ENCODE assay signal across 10 cellular contexts in genomic region chr3:48467110-48467454, GRCh38. TPM values are rescaled to one million over a fixed set of nuclear protein-coding genes. Genes with fewer than 3 reads are reported as not detected.
DNase-seq lines count a peak whose midpoint lies in the region; ATAC-seq, FAIRE-seq and TF ChIP-seq lines count a peak whose summit lies in the region.
"Had no signal": no experiment of that assay in that cellular context is flagged by ENCODE, and none has a peak within 500 bp of the region (broad histone marks: within the 10 kb centered on the region; RNA-seq: fewer than 3 reads in every experiment).

No MANE protein-coding gene starts in this region.

- no peaks in the 10 kb centered on the region for H3K9me2 ChIP-seq in SK-N-SH

- no peaks in the 10 kb centered on the region for H3K9me3 ChIP-seq in SK-N-SH
- H3K9me3 ChIP-seq in kidney (ENCODE audit: control insufficient read depth in 1 of 2, low read length in 2 of 2): no peaks in the 10 kb centered on the region
- H3K9me3 ChIP-seq in stomach smooth muscle (ENCODE audit: control insufficient read depth in 2 of 2, low read length in 2 of 2): no peaks in the 10 kb centered on the region

- peaks cover 44% of the 10 kb centered on the region for H3K4me1 Mint-ChIP-seq in activated T-helper 1 cell treated with anti-CD3 and anti-CD28 coated beads, Interleukin-12 subunit alpha, Interleukin-12 subunit beta, Interleukin-2, Interleukin-4 antibody, amounts not matched to agents 30 ng/mL and 10 ng/mL and 1 ng/mL, durations not matched to agents 14 hours and 24 hours and 36 hours (ENCODE audit: low read depth)

- DNase-seq in SK-N-SH: peak; percentile 25
- no peak for DNase-seq in activated T-helper 1 cell treated with anti-CD3 and anti-CD28 coated beads, Interleukin-12 subunit alpha, Interleukin-12 subunit beta, Interleukin-2, Interleukin-4 antibody, amounts not matched to agents 30 ng/mL and 10 ng/mL and 1 ng/mL, durations not matched to agents 14 hours and 24 hours and 36 hours (ENCODE audit: low spot score)
- DNase-seq in kidney: peak; percentile 68
- DNase-seq in foreskin melanocyte: no peak

- WGBS in SK-N-SH (ENCODE audit: low lambda C conversion rate): no CpG with 5 or more reads among the region's 9 CpGs

- H3K27ac ChIP-seq in SK-N-SH (ENCODE audit: low read depth in 2 of 2, low read length in 1 of 2) (peak overlapping the region; percentile 99 to 100), kidney (ENCODE audit: low read depth in 2 of 2, low read length in 2 of 2) (peak overlapping the region; percentile 99 to 100), stomach smooth muscle (ENCODE audit: low read length) (peak overlapping the region; percentile 98)

- POLR2A ChIA-PET in SK-N-SH (lab: Yijun Ruan, JAX): no interaction called here

- TF ChIP-seq EP300 in SK-N-SH (IDR thresholded peaks at IDR 0.05; ENCODE audit: borderline replicate concordance in 1 of 2, low read depth in 1 of 2, low read length in 1 of 2): no peak

- H3K27me3 Mint-ChIP-seq in activated T-helper 1 cell treated with anti-CD3 and anti-CD28 coated beads, Interleukin-12 subunit alpha, Interleukin-12 subunit beta, Interleukin-2, Interleukin-4 antibody, amounts not matched to agents 30 ng/mL and 10 ng/mL and 1 ng/mL, durations not matched to agents 14 hours and 24 hours and 36 hours (ENCODE audit: insufficient read depth): no peaks in the 10 kb centered on the region

- peak overlapping the region; percentile 78 for H3K4me2 ChIP-seq in SK-N-SH

- H3K79me2 ChIP-seq in SK-N-SH (ENCODE audit: insufficient read depth): peaks cover 59% of the 10 kb centered on the region

- no peak overlapping the region for H2AFZ ChIP-seq in SK-N-SH (ENCODE audit: low read depth)

- TF ChIP-seq RAD21 in SK-N-SH (IDR thresholded peaks at IDR 0.05; ENCODE audit: low read length): no peak

- peak overlapping the region; percentile 98 for H3K27ac Mint-ChIP-seq in activated T-helper 1 cell treated with anti-CD3 and anti-CD28 coated beads, Interleukin-12 subunit alpha, Interleukin-12 subunit beta, Interleukin-2, Interleukin-4 antibody, amounts not matched to agents 30 ng/mL and 10 ng/mL and 1 ng/mL, durations not matched to agents 14 hours and 24 hours and 36 hours

- H3K9ac ChIP-seq in SK-N-SH (peak overlapping the region; percentile 95), kidney (ENCODE audit: low read length in 2 of 2) (peak overlapping the region; percentile 78 to 88), stomach smooth muscle (ENCODE audit: low read length in 2 of 2) (peak overlapping the region; percentile 89 to 95)

- no peaks in the 10 kb centered on the region for H3K9me3 Mint-ChIP-seq in activated T-helper 1 cell treated with anti-CD3 and anti-CD28 coated beads, Interleukin-12 subunit alpha, Interleukin-12 subunit beta, Interleukin-2, Interleukin-4 antibody, amounts not matched to agents 30 ng/mL and 10 ng/mL and 1 ng/mL, durations not matched to agents 14 hours and 24 hours and 36 hours

- peak overlapping the region; percentile 45 to 68; a peak in 3 of 4 replicates for H3K4me3 ChIP-seq in SK-N-SH (ENCODE audit: low read depth in 2 of 2, low read length in 1 of 2)
- peak overlapping the region; percentile 80 to 84 for H3K4me3 ChIP-seq in kidney (ENCODE audit: low read length in 2 of 2)
- H3K4me3 ChIP-seq in stomach smooth muscle (ENCODE audit: low read length in 2 of 2): peak overlapping the region; percentile 68 to 79

- no peak for FAIRE-seq in kidney (lab: Jason Lieb, UNC)
- FAIRE-seq: A204.1, islet of Langerhans had no signal

- H4K20me1 ChIP-seq in SK-N-SH (ENCODE audit: insufficient read depth): no peaks in the 10 kb centered on the region

- H3K27me3 ChIP-seq in SK-N-SH (ENCODE audit: insufficient read depth): no peaks in the 10 kb centered on the region
- H3K27me3 ChIP-seq in stomach smooth muscle (ENCODE audit: control insufficient read depth in 1 of 2, insufficient read depth in 2 of 2, low read length in 2 of 2): no peaks in the 10 kb centered on the region

- H3K4me3 Mint-ChIP-seq in activated T-helper 1 cell treated with anti-CD3 and anti-CD28 coated beads, Interleukin-12 subunit alpha, Interleukin-12 subunit beta, Interleukin-2, Interleukin-4 antibody, amounts not matched to agents 30 ng/mL and 10 ng/mL and 1 ng/mL, durations not matched to agents 14 hours and 24 hours and 36 hours: peak overlapping the region; percentile 93

- ATAC-seq in SK-N-SH treated with all-trans-retinoic acid at 6 μM for 48 hours: no peak
- no peak for ATAC-seq in GM18870 (IDR thresholded peaks at IDR 0.05; ENCODE audit: unreplicated experiment)
- no peak for ATAC-seq in GM18867 (IDR thresholded peaks at IDR 0.05; ENCODE audit: unreplicated experiment)

- H3F3A ChIP-seq in SK-N-SH (replicated peaks; ENCODE audit: insufficient read depth): peaks cover 16% of the 10 kb centered on the region

- H3K4me1 ChIP-seq in SK-N-SH (ENCODE audit: control insufficient read depth in 1 of 2, insufficient read depth in 2 of 2, low read depth in 1 of 2, low read length in 1 of 2) (peaks cover 16 to 67% of the 10 kb centered on the region in 2 experiments; a peak in 2 of 4 replicates), kidney (ENCODE audit: control insufficient read depth in 1 of 2, insufficient read depth in 1 of 2, low read depth in 1 of 2, low read length in 2 of 2) (peaks cover 23 to 43% of the 10 kb centered on the region in 2 donors), stomach smooth muscle (ENCODE audit: control insufficient read depth, insufficient read depth, low read length) (peaks cover 67% of the 10 kb centered on the region)

- TF ChIP-seq CTCF in SK-N-SH (IDR thresholded peaks at IDR 0.05): no peak
- TF ChIP-seq CTCF in kidney (IDR thresholded peaks at IDR 0.05; ENCODE audit: borderline replicate concordance, extremely low read depth, insufficient read depth): no peak

- H3K36me3 ChIP-seq in SK-N-SH (replicated peaks in 1 of 2; ENCODE audit: control insufficient read depth in 1 of 2, insufficient read depth in 2 of 2, low read length in 1 of 2) (peaks cover 0 to 35% of the 10 kb centered on the region in 2 experiments), kidney (ENCODE audit: control insufficient read depth in 1 of 2, insufficient read depth in 2 of 2, low read length in 2 of 2) (peaks cover 5 to 10% of the 10 kb centered on the region in 2 donors), stomach smooth muscle (ENCODE audit: control insufficient read depth in 2 of 2, insufficient read depth in 2 of 2, low read length in 2 of 2) (peaks cover 20 to 23% of the 10 kb centered on the region in 2 donors)

- peaks cover 34% of the 10 kb centered on the region for H3K36me3 Mint-ChIP-seq in activated T-helper 1 cell treated with anti-CD3 and anti-CD28 coated beads, Interleukin-12 subunit alpha, Interleukin-12 subunit beta, Interleukin-2, Interleukin-4 antibody, amounts not matched to agents 30 ng/mL and 10 ng/mL and 1 ng/mL, durations not matched to agents 14 hours and 24 hours and 36 hours (ENCODE audit: low read depth)

- intact Hi-C loops in activated T-helper 1 cell treated with anti-CD3 and anti-CD28 coated beads, Interleukin-12 subunit alpha, Interleukin-12 subunit beta, Interleukin-2, Interleukin-4 antibody, amounts not matched to agents 30 ng/mL and 10 ng/mL and 1 ng/mL, durations not matched to agents 14 hours and 24 hours and 36 hours (cut with micrococcal nuclease): loop anchor here (5.0 kb wide), 1 partner anchor 1475 kb away; the partner anchor contains the start of gene RBM6
- intact Hi-C loops in kidney (cut with DNase I): loop anchor here (5.0 kb wide), 1 partner anchor 35 kb away; the partner anchor contains the start of gene SHISA5

- CTCF ChIA-PET in SK-N-SH (lab: Yijun Ruan, JAX): interaction anchor here (1.2 to 8.2 kb wide), 7 partner anchors 31 to 86 kb away, joined by 3 to 136 read pairs (median 3); partner anchors contain the start of gene PFKFB4

RNA-seq across cellular contexts. Expression of gene ATRIP, which starts 20.5 kb away (rescaled TPM):
- polyA plus RNA-seq in SK-N-SH (2012; rRNA removed): 5.6 and 6.5 TPM in 2 replicates
- polyA plus RNA-seq in SK-N-SH (2012; cell fraction: cytosol; rRNA removed): 4.0 and 4.3 TPM in 2 replicates
- 12.5 and 14.9 TPM in 2 replicates for polyA plus RNA-seq in SK-N-SH (2012; cell fraction: nucleus; rRNA removed)
- 16.5 and 20.5 TPM in 2 replicates for total RNA-seq in activated T-helper 1 cell treated with anti-CD3 and anti-CD28 coated beads, Interleukin-12 subunit alpha, Interleukin-12 subunit beta, Interleukin-2, Interleukin-4 antibody, amounts not matched to agents 30 ng/mL and 10 ng/mL and 1 ng/mL, durations not matched to agents 14 hours and 24 hours and 36 hours
- total RNA-seq in kidney: 6.7 TPM
- polyA plus RNA-seq in kidney (ENCODE audit: insufficient read depth, low read depth, low replicate concordance): 5.4 TPM

RNA-seq across cellular contexts. Expression of gene TMA7, which starts 27.0 kb away (rescaled TPM):
- 393 and 438 TPM in 2 replicates for polyA plus RNA-seq in SK-N-SH (2012; rRNA removed)
- polyA plus RNA-seq in SK-N-SH (2012; cell fraction: cytosol; rRNA removed): 655 and 1,170 TPM in 2 replicates
- 91.0 and 95.9 TPM in 2 replicates for polyA plus RNA-seq in SK-N-SH (2012; cell fraction: nucleus; rRNA removed)
- total RNA-seq in activated T-helper 1 cell treated with anti-CD3 and anti-CD28 coated beads, Interleukin-12 subunit alpha, Interleukin-12 subunit beta, Interleukin-2, Interleukin-4 antibody, amounts not matched to agents 30 ng/mL and 10 ng/mL and 1 ng/mL, durations not matched to agents 14 hours and 24 hours and 36 hours: 262 and 266 TPM in 2 replicates
- total RNA-seq in kidney: 195 TPM
- polyA plus RNA-seq in kidney (ENCODE audit: insufficient read depth, low read depth, low replicate concordance): 631 TPM

RNA-seq across cellular contexts. Expression of gene CCDC51, which starts 27.2 kb away (rescaled TPM):
- polyA plus RNA-seq in SK-N-SH (2012; rRNA removed): 24.2 and 29.6 TPM in 2 replicates
- 22.7 and 27.4 TPM in 2 replicates for polyA plus RNA-seq in SK-N-SH (2012; cell fraction: cytosol; rRNA removed)
- polyA plus RNA-seq in SK-N-SH (2012; cell fraction: nucleus; rRNA removed): 15.3 and 20.4 TPM in 2 replicates
- total RNA-seq in activated T-helper 1 cell treated with anti-CD3 and anti-CD28 coated beads, Interleukin-12 subunit alpha, Interleukin-12 subunit beta, Interleukin-2, Interleukin-4 antibody, amounts not matched to agents 30 ng/mL and 10 ng/mL and 1 ng/mL, durations not matched to agents 14 hours and 24 hours and 36 hours: 26.0 and 26.3 TPM in 2 replicates
- 13.8 TPM for total RNA-seq in kidney
- polyA plus RNA-seq in kidney (ENCODE audit: insufficient read depth, low read depth, low replicate concordance): 32.8 TPM

RNA-seq across cellular contexts. Expression of gene SHISA5, which starts 36.9 kb away (rescaled TPM):
- 141 and 194 TPM in 2 replicates for polyA plus RNA-seq in SK-N-SH (2012; rRNA removed)
- 121 and 166 TPM in 2 replicates for polyA plus RNA-seq in SK-N-SH (2012; cell fraction: cytosol; rRNA removed)
- 102 and 112 TPM in 2 replicates for polyA plus RNA-seq in SK-N-SH (2012; cell fraction: nucleus; rRNA removed)
- total RNA-seq in activated T-helper 1 cell treated with anti-CD3 and anti-CD28 coated beads, Interleukin-12 subunit alpha, Interleukin-12 subunit beta, Interleukin-2, Interleukin-4 antibody, amounts not matched to agents 30 ng/mL and 10 ng/mL and 1 ng/mL, durations not matched to agents 14 hours and 24 hours and 36 hours: 90.1 and 92.5 TPM in 2 replicates
- 214 TPM for total RNA-seq in kidney
- polyA plus RNA-seq in kidney (ENCODE audit: insufficient read depth, low read depth, low replicate concordance): 157 TPM

RNA-seq across cellular contexts. Expression of gene PLXNB1, which starts 37.2 kb away (rescaled TPM):
- polyA plus RNA-seq in SK-N-SH (2012; rRNA removed) (38.0 and 39.8 TPM in 2 replicates), kidney (ENCODE audit: insufficient read depth, low read depth, low replicate concordance) (101 TPM)
- polyA plus RNA-seq in SK-N-SH (2012; cell fraction: cytosol; rRNA removed): 6.5 and 13.9 TPM in 2 replicates
- 195 and 267 TPM in 2 replicates for polyA plus RNA-seq in SK-N-SH (2012; cell fraction: nucleus; rRNA removed)
- total RNA-seq in activated T-helper 1 cell treated with anti-CD3 and anti-CD28 coated beads, Interleukin-12 subunit alpha, Interleukin-12 subunit beta, Interleukin-2, Interleukin-4 antibody, amounts not matched to agents 30 ng/mL and 10 ng/mL and 1 ng/mL, durations not matched to agents 14 hours and 24 hours and 36 hours: 5.7 and 7.0 TPM in 2 replicates
- 224 TPM for total RNA-seq in kidney

Comparison
In these comparisons a context has a peak if more than half of its experiments do, and no peak if none do; other contexts are left out.
1. DNase-seq: peak in SK-N-SH (single experiment) and kidney (single experiment); none in activated T-helper 1 cell treated with anti-CD3 and anti-CD28 coated beads, Interleukin-12 subunit alpha, Interleukin-12 subunit beta, Interleukin-2, Interleukin-4 antibody, amounts not matched to agents 30 ng/mL and 10 ng/mL and 1 ng/mL, durations not matched to agents 14 hours and 24 hours and 36 hours (single experiment) and foreskin melanocyte (single experiment).
2. Peak in every context shown above with its lines, with median percentiles within 50 percentile points of each other: H3K27ac ChIP-seq, H3K4me3 ChIP-seq and H3K9ac ChIP-seq.